ENCODE assay signal across 18 cellular contexts in genomic region chr13:81874681-81875661, GRCh38.
DNase-seq lines count a peak whose midpoint lies in the region; ATAC-seq, FAIRE-seq and TF ChIP-seq lines count a peak whose summit lies in the region.
"Had no signal": no experiment of that assay in that cellular context is flagged by ENCODE, and none has a peak within 500 bp of the region (broad histone marks: within the 10 kb centered on the region; RNA-seq: fewer than 3 reads in every experiment).

No MANE protein-coding gene starts in this region.

- no peaks in the 10 kb centered on the region for H3K23me2 ChIP-seq in H1 (ENCODE audit: low read depth, low read length)

- TF ChIP-seq CTCF in H1 (IDR thresholded peaks at IDR 0.05; ENCODE audit: control extremely low read depth in 1 of 3, insufficient read depth in 1 of 3, low read depth in 1 of 3, low read length in 3 of 3) (no peak), osteoblast (IDR thresholded peaks at IDR 0.05; ENCODE audit: extremely low read depth, low read depth, low read length) (no peak)

- peak in 1 of 2 experiments; percentile 42; a peak in 1 of 3 replicates for TF ChIP-seq POLR2A in H1 (IDR thresholded peaks at IDR 0.05; ENCODE audit: control extremely low read depth in 1 of 2, low read depth in 2 of 2, low read length in 2 of 2)

- H3K9ac ChIP-seq in HUES6 (ENCODE audit: low read length), result peak overlapping the region; percentile 82
- H3K9ac ChIP-seq in H1 (replicated peaks in 1 of 4; ENCODE audit: extremely low read depth in 1 of 4, low read depth in 3 of 4, low read length in 3 of 4), result peak overlapping the region in 1 of 4 experiments; percentile 50; a peak in 2 of 7 replicates
- H3K9ac ChIP-seq in neuronal stem cell (ENCODE audit: low read depth, low read length, poor library complexity), result no peak overlapping the region

- H4K8ac ChIP-seq in H1 (ENCODE audit: extremely low read depth, insufficient read depth, low read length) (no peak overlapping the region), neuronal stem cell (ENCODE audit: low read depth, low read length) (no peak overlapping the region)

- no peak for TF ChIP-seq EP300 in H1 (IDR thresholded peaks at IDR 0.05; ENCODE audit: borderline replicate concordance in 1 of 2, low read depth in 2 of 2, low read length in 2 of 2)

- no peaks in the 10 kb centered on the region for H4K20me1 ChIP-seq in H1 (replicated peaks in 1 of 2; ENCODE audit: control insufficient read depth in 1 of 2, insufficient read depth in 2 of 2, low read length in 2 of 2)
- H4K20me1 ChIP-seq in osteoblast (ENCODE audit: insufficient read depth, low read length), result no peaks in the 10 kb centered on the region

- peak overlapping the region; percentile 57 to 79 for H3K4me2 ChIP-seq in H1 (ENCODE audit: insufficient read depth in 1 of 2, low read depth in 2 of 2, low read length in 2 of 2)
- no peak overlapping the region for H3K4me2 ChIP-seq in neuronal stem cell (ENCODE audit: insufficient read depth, low read length, poor library complexity, severe bottlenecking)
- H3K4me2 ChIP-seq in osteoblast (ENCODE audit: insufficient read depth, low read length), result no peak overlapping the region

- H3K27ac ChIP-seq in HUES6 (ENCODE audit: low read depth, low read length), result peak overlapping the region; percentile 94
- peak overlapping the region; percentile 65; the same call in 1 of the 2 replicates for H3K27ac ChIP-seq in H1 (ENCODE audit: low read depth, low read length)
- H3K27ac ChIP-seq in neuronal stem cell (replicated peaks; ENCODE audit: low read length), result no peak overlapping the region
- H3K27ac ChIP-seq in osteoblast (ENCODE audit: low read depth, low read length), result no peak overlapping the region
- H3K27ac ChIP-seq: coronary artery, psoas muscle had no signal

- H2AK5ac ChIP-seq in H1 (ENCODE audit: low read depth, low read length), result no peak overlapping the region
- no peak overlapping the region for H2AK5ac ChIP-seq in neuronal stem cell (ENCODE audit: low read depth, low read length)

- H3K36me3 ChIP-seq in HUES6 (ENCODE audit: control insufficient read depth, insufficient read depth, low read length), result peaks cover 8% of the 10 kb centered on the region; the same call in 1 of the 2 replicates
- H3K36me3 ChIP-seq in H1 (ENCODE audit: control insufficient read depth in 2 of 4, insufficient read depth in 4 of 4, low read length in 3 of 4), result no peaks in the 10 kb centered on the region
- no peaks in the 10 kb centered on the region for H3K36me3 ChIP-seq in neuronal stem cell (replicated peaks in 1 of 2; ENCODE audit: control insufficient read depth in 2 of 2, insufficient read depth in 2 of 2, low read length in 2 of 2)
- no peaks in the 10 kb centered on the region for H3K36me3 ChIP-seq in osteoblast (ENCODE audit: insufficient read depth, low read length)

- H3K4me1 ChIP-seq in HUES6 (ENCODE audit: control insufficient read depth, insufficient read depth, low read length), result peaks cover 51% of the 10 kb centered on the region
- peaks cover 0 to 23% (median 13%) of the 10 kb centered on the region in 4 experiments; a peak in 4 of 7 replicates for H3K4me1 ChIP-seq in H1 (replicated peaks in 1 of 4; ENCODE audit: control insufficient read depth in 3 of 4, insufficient read depth in 4 of 4, low read length in 3 of 4)
- H3K4me1 ChIP-seq in neuronal stem cell (ENCODE audit: control insufficient read depth in 2 of 2, insufficient read depth in 1 of 2, low read depth in 1 of 2, low read length in 2 of 2), result peaks cover 0 to 2% of the 10 kb centered on the region in 2 donors
- H3K4me1 ChIP-seq in osteoblast (ENCODE audit: insufficient read depth, low read length), result no peaks in the 10 kb centered on the region
- H3K4me1 ChIP-seq: psoas muscle had no signal

- no peak overlapping the region for H3K4ac ChIP-seq in H1 (replicated peaks; ENCODE audit: insufficient read length, low read depth, low read length)
- H3K4ac ChIP-seq in neuronal stem cell (ENCODE audit: low read length), result no peak overlapping the region

- no peaks in the 10 kb centered on the region for H3K79me1 ChIP-seq in H1 (ENCODE audit: low read depth, low read length)
- no peaks in the 10 kb centered on the region for H3K79me1 ChIP-seq in neuronal stem cell (ENCODE audit: low read depth, low read length)

- no peaks in the 10 kb centered on the region for H3K27me3 ChIP-seq in HUES6 (ENCODE audit: control insufficient read depth, insufficient read depth, low read length)
- H3K27me3 ChIP-seq in H1 (replicated peaks in 1 of 4; ENCODE audit: control insufficient read depth in 3 of 4, extremely low read depth in 1 of 4, insufficient read depth in 3 of 4, low read length in 3 of 4), result no peaks in the 10 kb centered on the region
- no peaks in the 10 kb centered on the region for H3K27me3 ChIP-seq in neuronal stem cell (ENCODE audit: control insufficient read depth in 3 of 3, insufficient read depth in 3 of 3, low read depth in 1 of 3, low read length in 3 of 3)
- no peaks in the 10 kb centered on the region for H3K27me3 ChIP-seq in osteoblast (ENCODE audit: insufficient read depth, low read length)

- H3K79me2 ChIP-seq in H1 (ENCODE audit: control insufficient read depth in 1 of 2, insufficient read depth in 2 of 2, low read length in 2 of 2) (no peaks in the 10 kb centered on the region), osteoblast (ENCODE audit: insufficient read depth, low read length) (no peaks in the 10 kb centered on the region)

- H2BK120ac ChIP-seq in H1 (replicated peaks; ENCODE audit: low read depth, low read length) (no peak overlapping the region), neuronal stem cell (ENCODE audit: low read depth, low read length) (no peak overlapping the region)

- H3K23ac ChIP-seq in H1 (ENCODE audit: insufficient read length), result no peak overlapping the region
- H3K23ac ChIP-seq in neuronal stem cell (ENCODE audit: low read depth, low read length, poor library complexity), result no peak overlapping the region

- WGBS in H1 (ENCODE audit: extremely low coverage in 1 of 2, insufficient coverage in 1 of 2, insufficient read length in 1 of 2, insufficient replicate concordance in 2 of 2, low coverage in 1 of 2, low lambda C conversion rate in 2 of 2, missing lambda C conversion rate in 1 of 2), 2 experiments, result 4% methylated on average over 10 of the region's 10 CpGs; no CpG with 5 or more reads in 1 of the 2 experiments
- WGBS in neuronal stem cell (ENCODE audit: extremely low coverage in 2 of 2, insufficient read length in 2 of 2, insufficient replicate concordance in 1 of 2), 2 donors, result no CpG with 5 or more reads among the region's 10 CpGs

- FAIRE-seq in H1 (lab: Jason Lieb, UNC), result peak; percentile 94
- FAIRE-seq: HTR-8/SVneo had no signal

- no peak for ATAC-seq in GM21717 (IDR thresholded peaks at IDR 0.05; ENCODE audit: unreplicated experiment)
- ATAC-seq: activated naive CD8-positive, alpha-beta T cell treated with anti-CD3 and anti-CD28 coated beads, Interleukin-2, amount 50 U/mL, for 24 hours; psoas muscle had no signal

- H3K56ac ChIP-seq in H1 (replicated peaks; ENCODE audit: insufficient read length, low read depth, low read length), result peak overlapping the region; percentile 87

- TF ChIP-seq RAD21 in H1 (IDR thresholded peaks at IDR 0.05 in 1 of 2, conservative IDR thresholded peaks at IDR 0.05 in 1 of 2; ENCODE audit: low read depth in 2 of 2, low read length in 2 of 2), result peak; percentile 6 to 9; a peak in 2 of 4 replicates

- H3K18ac ChIP-seq in H1 (ENCODE audit: extremely low read depth, low read length), result peak overlapping the region; percentile 85
- H3K18ac ChIP-seq in neuronal stem cell (ENCODE audit: low read length), result no peak overlapping the region

- H2BK12ac ChIP-seq in H1 (ENCODE audit: low read depth, low read length), result peak overlapping the region; percentile 81; the same call in 1 of the 2 replicates
- H2BK12ac ChIP-seq in neuronal stem cell (ENCODE audit: low read length), result no peak overlapping the region

- CTCF ChIA-PET in H1 (lab: Charles Lee; ENCODE audit: partially characterized antibody), result interaction anchor here (0.7 to 1.6 kb wide), 9 partner anchors 53 to 491 kb away, joined by 3 to 4 read pairs (median 3); no protein-coding TSS in a partner anchor

- H2AFZ ChIP-seq in H1 (ENCODE audit: low read length), result no peak overlapping the region
- H2AFZ ChIP-seq in neuronal stem cell (ENCODE audit: low read length), result no peak overlapping the region
- H2AFZ ChIP-seq in osteoblast (ENCODE audit: low read length), result no peak overlapping the region

- H3K4me3 ChIP-seq in HUES6 (ENCODE audit: low read depth, low read length) (peak overlapping the region; percentile 40), H1 (ENCODE audit: extremely low read depth in 1 of 4, insufficient read depth in 2 of 4, low read depth in 3 of 4, low read length in 4 of 4) (peak overlapping the region in 3 of 4 experiments; percentile 22 to 50 (median 25); a peak in 5 of 8 replicates), neuronal stem cell (ENCODE audit: low read length in 2 of 2) (no peak overlapping the region), osteoblast (ENCODE audit: insufficient read depth, low read length) (no peak overlapping the region)
- H3K4me3 ChIP-seq: coronary artery, psoas muscle had no signal

- POLR2A ChIA-PET in H1 (lab: Charles Lee; ENCODE audit: partially characterized antibody), result interaction anchor here (0.7 to 1.7 kb wide), 6 partner anchors 12 to 794 kb away, joined by 3 to 4 read pairs (median 3); no protein-coding TSS in a partner anchor

- peak overlapping the region; percentile 92 for H4K5ac ChIP-seq in H1 (ENCODE audit: insufficient read length, low read depth, low read length)

- peak overlapping the region; percentile 84; the same call in 1 of the 2 replicates for H2BK20ac ChIP-seq in H1 (ENCODE audit: low read length)

- H3K9me3 ChIP-seq in HUES6 (ENCODE audit: control insufficient read depth, insufficient read depth, low read depth, low read length) (no peaks in the 10 kb centered on the region), H1 (ENCODE audit: insufficient read depth in 2 of 2, low read depth in 1 of 2, low read length in 1 of 2) (no peaks in the 10 kb centered on the region), neuronal stem cell (replicated peaks in 1 of 2; ENCODE audit: control insufficient read depth in 2 of 2, insufficient read depth in 1 of 2, low read depth in 1 of 2, low read length in 2 of 2) (no peaks in the 10 kb centered on the region), osteoblast (ENCODE audit: low read depth, low read length) (no peaks in the 10 kb centered on the region)
- H3K9me3 ChIP-seq: psoas muscle had no signal

- DNase-seq in ELF-1 (ENCODE audit: low read depth, low spot score), result peak; percentile 88
- peak; percentile 63 to 91 for DNase-seq in H1 (ENCODE audit: low read depth in 1 of 2, low spot score in 2 of 2)
- peak; percentile 60 for DNase-seq in islet precursor cell
- DNase-seq in neuronal stem cell (ENCODE audit: low spot score), result no peak
- no peak for DNase-seq in osteoblast (ENCODE audit: insufficient read length, low spot score, missing footprints)
- DNase-seq: activated B cell treated with CpG ODN at 0.5 μM for 24 hours; activated CD4-positive, alpha-beta T cell treated with anti-CD3 and anti-CD28 coated beads, Interleukin-2, amount 50 U/mL, for 4 hours; activated CD8-positive, alpha-beta memory T cell treated with anti-CD3 and anti-CD28 coated beads, Interleukin-2, amount 50 U/mL, for 4 hours; activated naive CD8-positive, alpha-beta T cell treated with anti-CD3 and anti-CD28 coated beads, Interleukin-2, amount 50 U/mL, for 24 hours; CD4-positive, CD25-positive, alpha-beta regulatory T cell; immature natural killer cell; NCI-H1092; NCI-H524; psoas muscle had no signal

- H2BK5ac ChIP-seq in H1 (ENCODE audit: low read depth, low read length) (peak overlapping the region; percentile 98; the same call in 1 of the 2 replicates), neuronal stem cell (ENCODE audit: low read length) (no peak overlapping the region)

- H2BK15ac ChIP-seq in H1 (ENCODE audit: low read length), result 0 out of 2 replicates have a peak overlapping the region, but pooled peaks have one; percentile 50
- no peak overlapping the region for H2BK15ac ChIP-seq in neuronal stem cell (ENCODE audit: low read length)

- H4K91ac ChIP-seq in H1 (replicated peaks; ENCODE audit: insufficient read length, low read length) (peak overlapping the region; percentile 75), neuronal stem cell (ENCODE audit: low read depth, low read length, poor library complexity) (no peak overlapping the region)

- no peak overlapping the region for H3K14ac ChIP-seq in H1 (ENCODE audit: insufficient read length)
- no peak overlapping the region for H3K14ac ChIP-seq in neuronal stem cell (ENCODE audit: low read length)

Comparison
In these comparisons a context has a peak if more than half of its experiments do, and no peak if none do; other contexts are left out.
1. DNase-seq: peak in ELF-1 (single experiment), H1 (2 of 2) and islet precursor cell (single experiment); none in neuronal stem cell (single experiment) and osteoblast (single experiment).
2. H3K27ac ChIP-seq: peak in HUES6 (single experiment) and H1 (single experiment); none in neuronal stem cell (single experiment) and osteoblast (single experiment).
3. H3K4me3 ChIP-seq: peak in HUES6 (single experiment) and H1 (3 of 4); none in neuronal stem cell (0 of 2) and osteoblast (single experiment).
4. H3K4me2 ChIP-seq: peak in H1 (2 of 2); none in neuronal stem cell (single experiment) and osteoblast (single experiment).